In genomic region chr4:103306870-103307345, GRCh38 we compare ENCODE assay signal across 11 cellular contexts.
DNase-seq lines count a peak whose midpoint lies in the region; ATAC-seq and TF ChIP-seq lines count a peak whose summit lies in the region.
"Had no signal": no experiment of that assay in that cellular context is flagged by ENCODE, and none has a peak within 500 bp of the region (broad histone marks: within the 10 kb centered on the region; RNA-seq: fewer than 3 reads in every experiment).

No MANE protein-coding gene starts in this region.

- H3K9me3 ChIP-seq in cardiac muscle cell (ENCODE audit: low read depth) (no peaks in the 10 kb centered on the region), endodermal cell (ENCODE audit: control insufficient read depth, low read length) (no peaks in the 10 kb centered on the region), aorta (ENCODE audit: control insufficient read depth, low read length) (no peaks in the 10 kb centered on the region), WERI-Rb-1 (ENCODE audit: severe bottlenecking) (no peaks in the 10 kb centered on the region)
- H3K9me3 ChIP-seq: neutrophil had no signal

- DNase-seq in cardiac muscle cell (ENCODE audit: low read depth in 1 of 2, low spot score in 1 of 2) (peak; percentile 1 to 72), Right ventricle myocardium inferior (ENCODE audit: missing footprints) (no peak), endodermal cell (peak; percentile 75), aorta (no peak), WERI-Rb-1 (no peak)
- DNase-seq: activated CD4-positive, alpha-beta T cell treated with anti-CD3 and anti-CD28 coated beads for 48 hours had no signal

- H3K27ac Mint-ChIP-seq in endodermal cell (peak overlapping the region; percentile 48), nephron (peak overlapping the region; percentile 44 to 54 (median 49))

- H3K4me3 Mint-ChIP-seq in endodermal cell: no peak overlapping the region
- peak overlapping the region; percentile 7 to 17 (median 14) for H3K4me3 Mint-ChIP-seq in nephron

- ATAC-seq in Right ventricle myocardium inferior (no peak), aorta (ENCODE audit: low FRiP score) (peak; percentile 76), HG03175 (IDR thresholded peaks at IDR 0.05; ENCODE audit: unreplicated experiment) (no peak), GM21528 (IDR thresholded peaks at IDR 0.05; ENCODE audit: low FRiP score, unreplicated experiment) (no peak)

- H3K36me3 ChIP-seq in cardiac muscle cell (no peaks in the 10 kb centered on the region), endodermal cell (ENCODE audit: control insufficient read depth, insufficient read depth, low read length) (no peaks in the 10 kb centered on the region), aorta (ENCODE audit: control insufficient read depth in 1 of 2, insufficient read depth in 2 of 2, low read length in 1 of 2) (no peaks in the 10 kb centered on the region), WERI-Rb-1 (no peaks in the 10 kb centered on the region)
- H3K36me3 ChIP-seq: neutrophil had no signal

- H3K27ac ChIP-seq in cardiac muscle cell (peak overlapping the region; percentile 77), endodermal cell (ENCODE audit: low read depth, low read length) (peak overlapping the region; percentile 25), aorta (ENCODE audit: low read depth in 1 of 2, low read length in 2 of 2) (no peak overlapping the region), WERI-Rb-1 (no peak overlapping the region)
- H3K27ac ChIP-seq: KMS-11, neutrophil had no signal

- H3K27me3 Mint-ChIP-seq in endodermal cell (ENCODE audit: insufficient read depth): no peaks in the 10 kb centered on the region
- H3K27me3 Mint-ChIP-seq in nephron (ENCODE audit: low read depth): no peaks in the 10 kb centered on the region

- H3K36me3 Mint-ChIP-seq in endodermal cell (ENCODE audit: low read depth): peaks cover 2% of the 10 kb centered on the region
- no peaks in the 10 kb centered on the region for H3K36me3 Mint-ChIP-seq in nephron (ENCODE audit: low read depth)

- TF ChIP-seq CTCF in cardiac muscle cell (IDR thresholded peaks at IDR 0.05; ENCODE audit: low read depth, low read length) (no peak), endodermal cell (conservative IDR thresholded peaks at IDR 0.05) (no peak), nephron (IDR thresholded peaks at IDR 0.05; ENCODE audit: unreplicated experiment in 3 of 3) (no peak), WERI-Rb-1 (IDR thresholded peaks at IDR 0.05; ENCODE audit: low read depth, low read length) (no peak)

- peaks cover 14% of the 10 kb centered on the region for H3K4me1 ChIP-seq in cardiac muscle cell (ENCODE audit: low read depth)
- peaks cover 12% of the 10 kb centered on the region for H3K4me1 ChIP-seq in endodermal cell (ENCODE audit: control insufficient read depth, insufficient read depth, low read length)
- no peaks in the 10 kb centered on the region for H3K4me1 ChIP-seq in aorta (ENCODE audit: control insufficient read depth in 1 of 2, insufficient read depth in 2 of 2, low read length in 2 of 2)

- H3K4me1 Mint-ChIP-seq in endodermal cell (peaks cover 50% of the 10 kb centered on the region), nephron (peaks cover 20% of the 10 kb centered on the region)

- H3K4me3 ChIP-seq in cardiac muscle cell (no peak overlapping the region), endodermal cell (ENCODE audit: low read length) (no peak overlapping the region), aorta (ENCODE audit: low read length in 2 of 2) (no peak overlapping the region), WERI-Rb-1 (ENCODE audit: low read depth, low read length) (no peak overlapping the region)

- no peaks in the 10 kb centered on the region for H3K27me3 ChIP-seq in cardiac muscle cell
- no peaks in the 10 kb centered on the region for H3K27me3 ChIP-seq in endodermal cell (ENCODE audit: control insufficient read depth, insufficient read depth, low read length, poor library complexity, severe bottlenecking)
- H3K27me3 ChIP-seq in aorta (ENCODE audit: control insufficient read depth in 1 of 2, insufficient read depth in 2 of 2, low read length in 1 of 2): peaks cover 0 to 1% of the 10 kb centered on the region in 2 donors
- no peaks in the 10 kb centered on the region for H3K27me3 ChIP-seq in WERI-Rb-1 (ENCODE audit: insufficient read depth, low read depth, severe bottlenecking)
- H3K27me3 ChIP-seq: neutrophil had no signal

- intact Hi-C loops in Right ventricle myocardium inferior (cut with DNase I) (no loop called here), aorta (cut with DNase I) (no loop called here)

- WGBS in endodermal cell (ENCODE audit: insufficient coverage in 1 of 2, insufficient read length in 1 of 2), 2 experiments: 70 to 80% methylated on average over 1 to 7 of the region's 7 CpGs
- 7 to 12% methylated on average over 6 to 7 of the region's 7 CpGs for WGBS in aorta, 2 donors

- no peak overlapping the region for H3K9ac ChIP-seq in endodermal cell (ENCODE audit: extremely low read depth, low read length, poor library complexity, severe bottlenecking)
- H3K9ac ChIP-seq: KMS-11 had no signal

- H3K9me3 Mint-ChIP-seq in endodermal cell (peaks cover 10% of the 10 kb centered on the region), nephron (peaks cover 13% of the 10 kb centered on the region)

Comparison
In these comparisons a context has a peak if more than half of its experiments do, and no peak if none do; other contexts are left out.
1. DNase-seq: peak in cardiac muscle cell (2 of 2) and endodermal cell (single experiment); none in Right ventricle myocardium inferior (single experiment), aorta (0 of 2) and WERI-Rb-1 (single experiment).
2. H3K27ac ChIP-seq: peak in cardiac muscle cell (single experiment) and endodermal cell (single experiment); none in aorta (0 of 2) and WERI-Rb-1 (single experiment).